Comparison of ENCODE assay signal across 8 cellular contexts in genomic region chr15:74842581-74843444, GRCh38. TPM values are rescaled to one million over a fixed set of nuclear protein-coding genes. Genes with fewer than 3 reads are reported as not detected.
DNase-seq lines count a peak whose midpoint lies in the region; ATAC-seq and TF ChIP-seq lines count a peak whose summit lies in the region.

A gene with protein sequence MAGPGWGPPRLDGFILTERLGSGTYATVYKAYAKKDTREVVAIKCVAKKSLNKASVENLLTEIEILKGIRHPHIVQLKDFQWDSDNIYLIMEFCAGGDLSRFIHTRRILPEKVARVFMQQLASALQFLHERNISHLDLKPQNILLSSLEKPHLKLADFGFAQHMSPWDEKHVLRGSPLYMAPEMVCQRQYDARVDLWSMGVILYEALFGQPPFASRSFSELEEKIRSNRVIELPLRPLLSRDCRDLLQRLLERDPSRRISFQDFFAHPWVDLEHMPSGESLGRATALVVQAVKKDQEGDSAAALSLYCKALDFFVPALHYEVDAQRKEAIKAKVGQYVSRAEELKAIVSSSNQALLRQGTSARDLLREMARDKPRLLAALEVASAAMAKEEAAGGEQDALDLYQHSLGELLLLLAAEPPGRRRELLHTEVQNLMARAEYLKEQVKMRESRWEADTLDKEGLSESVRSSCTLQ (minus strand): TSS chr15:74843156. CDS start chr15:74843105, 51 bp downstream.

- no peaks in the 10 kb centered on the region for H3K9me3 ChIP-seq in hepatocyte (ENCODE audit: low read depth)

- H3K9me2 ChIP-seq in hepatocyte (replicated peaks; ENCODE audit: insufficient read depth): no peaks in the 10 kb centered on the region

- peak within 1 kb of the TSS; percentile 92 for H3K4me2 ChIP-seq in hepatocyte

- peak; percentile 92 for ATAC-seq in GM18511 (IDR thresholded peaks at IDR 0.05; ENCODE audit: unreplicated experiment)
- ATAC-seq in HG03039 (IDR thresholded peaks at IDR 0.05; ENCODE audit: unreplicated experiment): peak; percentile 66
- no peak for ATAC-seq in GM18870 (IDR thresholded peaks at IDR 0.05; ENCODE audit: unreplicated experiment)

- no peaks in the 10 kb centered on the region for H3K79me2 ChIP-seq in hepatocyte

- H3K4me1 ChIP-seq in hepatocyte (ENCODE audit: insufficient read depth): peaks cover 19% of the 10 kb centered on the region

- TF ChIP-seq CTCF in hepatocyte (IDR thresholded peaks at IDR 0.05; ENCODE audit: poor library complexity): peak; percentile 50

- H3K27ac ChIP-seq in hepatocyte: peak within 1 kb of the TSS; percentile 93

- H3K4me3 ChIP-seq in hepatocyte: peak within 1 kb of the TSS; percentile 95

- WGBS in hepatocyte (ENCODE audit: low lambda C conversion rate, missing lambda C conversion rate): under 1% methylated on average over 70 of the region's 84 CpGs

- no peaks in the 10 kb centered on the region for H3K36me3 ChIP-seq in hepatocyte (replicated peaks; ENCODE audit: insufficient read depth, low read depth)

- H4K20me1 ChIP-seq in hepatocyte (ENCODE audit: insufficient read depth, poor library complexity, severe bottlenecking): peaks cover 6% of the 10 kb centered on the region

- H2AFZ ChIP-seq in hepatocyte: peak within 1 kb of the TSS; percentile 91

- no peaks in the 10 kb centered on the region for H3K27me3 ChIP-seq in hepatocyte

- DNase-seq in NCI-H2081 (lab: John Stamatoyannopoulos, UW): peak; percentile 85 to 94
- DNase-seq in T1000 (lab: John Stamatoyannopoulos, UW): peak; percentile 86
- DNase-seq in astrocyte of the hippocampus (ENCODE audit: low read depth, low spot score): peak; percentile 96
- DNase-seq in hepatocyte (ENCODE audit: low spot score): peak; percentile 96
- peak; percentile 96 for DNase-seq in retina

RNA-seq across cellular contexts. Expression of the gene that starts here (rescaled TPM):
- 37.6 and 40.4 TPM in 2 replicates for total RNA-seq in hepatocyte
- polyA plus RNA-seq in hepatocyte: 45.7 and 46.3 TPM in 2 replicates
